8 cellular contexts compared by ENCODE assay signal in the genomic region with DNA sequence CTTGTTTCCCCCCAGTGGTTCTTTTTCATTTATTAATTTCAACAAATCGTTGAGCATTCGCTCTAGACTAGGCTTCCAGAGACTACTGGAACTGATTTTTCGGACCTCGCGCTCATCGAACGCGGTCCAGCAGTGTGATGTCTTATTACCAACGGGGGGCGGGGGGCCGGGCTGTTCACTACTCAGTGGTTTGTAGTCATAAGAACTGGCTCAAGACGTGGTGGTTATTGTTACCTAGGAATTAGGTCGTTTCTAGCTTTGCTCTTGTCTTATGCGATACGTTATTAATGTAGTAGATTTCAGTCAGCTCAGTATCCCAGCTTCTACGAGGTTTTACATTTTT. TPM values are rescaled to one million over a fixed set of nuclear protein-coding genes. Genes with fewer than 3 reads are reported as not detected.
DNase-seq lines count a peak whose midpoint lies in the region; ATAC-seq and TF ChIP-seq lines count a peak whose summit lies in the region.

No MANE protein-coding gene starts in this region.

- H3F3A ChIP-seq in PC-9 (ENCODE audit: insufficient read depth, low read depth), result peaks cover 6% of the 10 kb centered on the region; the same call in 1 of the 2 replicates

- H3K27ac Mint-ChIP-seq in endothelial cell (ENCODE audit: unreplicated experiment), result peak overlapping the region; percentile 83
- peak overlapping the region; percentile 87 to 99 (median 98) for H3K27ac Mint-ChIP-seq in naive thymus-derived CD8-positive, alpha-beta T cell

- H4K20me1 ChIP-seq in PC-9 (ENCODE audit: insufficient read depth), result peaks cover 8% of the 10 kb centered on the region; the same call in 1 of the 2 replicates

- peaks cover 34% of the 10 kb centered on the region for H3K36me3 Mint-ChIP-seq in endothelial cell (ENCODE audit: low read depth, unreplicated experiment)
- H3K36me3 Mint-ChIP-seq in naive thymus-derived CD8-positive, alpha-beta T cell, result peaks cover 9 to 44% (median 10%) of the 10 kb centered on the region in 3 donors

- peak overlapping the region; percentile 94 for H3K4me2 ChIP-seq in PC-9

- DNase-seq in NCI-H82 (lab: John Stamatoyannopoulos, UW) (peak; percentile 36), NCI-H82 treated with DMSO at 0.1 percent for 48 hours (lab: John Stamatoyannopoulos, UW; ENCODE audit: unreplicated experiment) (no peak), PC-9 (no peak), endothelial cell (ENCODE audit: low spot score) (no peak), DMS79 treated with DMSO at 0.1 percent for 48 hours (lab: John Stamatoyannopoulos, UW) (no peak), hippocampal formation (lab: John Stamatoyannopoulos, UW) (no peak)
- no peak for DNase-seq in naive thymus-derived CD8-positive, alpha-beta T cell

- no peak for TF ChIP-seq CTCF in PC-9 (conservative IDR thresholded peaks at IDR 0.05)
- TF ChIP-seq CTCF in endothelial cell (IDR thresholded peaks at IDR 0.05; ENCODE audit: unreplicated experiment), result no peak

- H2AFZ ChIP-seq in PC-9, result peak overlapping the region; percentile 99

- no peak overlapping the region for H3K27ac ChIP-seq in PC-9

- no peaks in the 10 kb centered on the region for H3K9me3 ChIP-seq in PC-9 (ENCODE audit: insufficient read depth, low read depth)

- peaks cover 16% of the 10 kb centered on the region for H3K4me1 Mint-ChIP-seq in endothelial cell (ENCODE audit: unreplicated experiment)
- H3K4me1 Mint-ChIP-seq in naive thymus-derived CD8-positive, alpha-beta T cell, result peaks cover 16 to 40% (median 34%) of the 10 kb centered on the region in 4 donors

- ATAC-seq in naive thymus-derived CD8-positive, alpha-beta T cell, result no peak
- ATAC-seq in GM19467 (IDR thresholded peaks at IDR 0.05; ENCODE audit: unreplicated experiment), result no peak

- no peaks in the 10 kb centered on the region for H3K27me3 ChIP-seq in PC-9 (ENCODE audit: insufficient read depth, low read depth)

- peak overlapping the region; percentile 99 for H3K4me3 Mint-ChIP-seq in endothelial cell (ENCODE audit: unreplicated experiment)
- peak overlapping the region; percentile 91 to 98 (median 96) for H3K4me3 Mint-ChIP-seq in naive thymus-derived CD8-positive, alpha-beta T cell

- H3K4me1 ChIP-seq in PC-9 (replicated peaks; ENCODE audit: insufficient read depth), result peaks cover 7% of the 10 kb centered on the region

- no TSS peak for BruUV-seq in PC-9 (replicated peaks; lab: Mats Ljungman, UMichigan)

- POLR2A ChIA-PET in PC-9 (lab: Charles Lee; ENCODE audit: unreplicated experiment), result interaction anchor here (0.7 kb wide), 1 partner anchor 191 kb away, joined by 9 read pairs; no protein-coding TSS in a partner anchor
- POLR2A ChIA-PET in naive thymus-derived CD8-positive, alpha-beta T cell (lab: Charles Lee), result interaction anchor here (0.5 to 1.2 kb wide), 4 partner anchors 26 to 478 kb away, joined by 3 to 6 read pairs (median 3); a partner anchor contains a TSS

- CTCF ChIA-PET in PC-9 (lab: Charles Lee), result interaction anchor here (0.6 kb wide), 1 partner anchor 8 kb away, joined by 3 read pairs; no protein-coding TSS in a partner anchor

- intact Hi-C loops in PC-9 (cut with micrococcal nuclease; ENCODE audit: unreplicated experiment), result no loop called here

- H3K36me3 ChIP-seq in PC-9 (ENCODE audit: low read depth), result peaks cover 20% of the 10 kb centered on the region

- H3K9me2 ChIP-seq in PC-9 (ENCODE audit: insufficient read depth), result no peaks in the 10 kb centered on the region

- H3K27me3 Mint-ChIP-seq in endothelial cell (ENCODE audit: unreplicated experiment), result peaks cover 3% of the 10 kb centered on the region
- H3K27me3 Mint-ChIP-seq in naive thymus-derived CD8-positive, alpha-beta T cell, result no peaks in the 10 kb centered on the region

- peak overlapping the region; percentile 93 for H3K4me3 ChIP-seq in PC-9

- no peaks in the 10 kb centered on the region for H3K9me3 Mint-ChIP-seq in endothelial cell (ENCODE audit: unreplicated experiment)
- H3K9me3 Mint-ChIP-seq in naive thymus-derived CD8-positive, alpha-beta T cell, result no peaks in the 10 kb centered on the region

- H3K79me2 ChIP-seq in PC-9 (ENCODE audit: low read depth), result peaks cover 38% of the 10 kb centered on the region

RNA-seq across cellular contexts. Expression of a gene that starts 0.9 kb away (rescaled TPM):
- total RNA-seq in PC-9 (2021) (87.7 and 90.2 TPM in 2 replicates), endothelial cell (ENCODE audit: unreplicated experiment) (219 TPM)
- 100 to 1,000 TPM; 387 to 402 TPM for total RNA-seq in naive thymus-derived CD8-positive, alpha-beta T cell
- 10 to 100 TPM; 19.7 to 46.1 (median 35.0) TPM for polyA plus RNA-seq in naive thymus-derived CD8-positive, alpha-beta T cell
